In the genomic region with DNA sequence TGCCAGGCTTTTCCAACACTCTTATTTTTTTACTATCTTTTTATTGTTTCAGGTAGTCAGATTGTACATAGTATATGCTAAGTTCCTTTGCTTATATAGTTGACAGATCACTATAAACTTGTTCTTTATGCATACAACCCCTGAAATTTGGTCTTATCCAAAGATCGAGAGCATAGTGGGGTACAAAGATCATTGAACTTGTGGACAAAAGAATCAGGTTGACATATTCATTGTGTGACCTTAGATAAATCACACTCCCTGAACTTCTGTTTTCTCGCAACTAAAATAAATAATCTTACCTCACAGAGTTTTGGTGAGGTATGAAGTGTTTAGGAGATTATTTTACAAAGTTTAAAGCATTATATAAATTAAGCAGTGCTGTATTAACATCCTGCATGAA, we compare ENCODE assay signal across 35 cellular contexts. TPM values are rescaled to one million over a fixed set of nuclear protein-coding genes. Genes with fewer than 3 reads are reported as not detected.
A peak's percentile ranks its signal among the peaks of the same experiment; 100 is the strongest.
DNase-seq lines count a peak whose midpoint lies in the region; ATAC-seq, FAIRE-seq and TF ChIP-seq lines count a peak whose summit lies in the region.
"Had no signal": no experiment of that assay in that cellular context is flagged by ENCODE, and none has a peak within 500 bp of the region (broad histone marks: within the 10 kb centered on the region; RNA-seq: fewer than 3 reads in every experiment).

No MANE protein-coding gene starts in this region.

- TF ChIP-seq RAD21 in HepG2 (CRISPR knock-in tag; IDR thresholded peaks at IDR 0.05) (no peak), liver (IDR thresholded peaks at IDR 0.05) (peak in 1 of 2 donors; percentile 32)

- H3K4me3 ChIP-seq in HepG2 (replicated peaks in 1 of 3; ENCODE audit: insufficient read depth in 1 of 3, low read depth in 2 of 3, low read length in 3 of 3) (no peak overlapping the region), liver (ENCODE audit: low read depth in 1 of 3, low read length in 3 of 3) (no peak overlapping the region), right lobe of liver (no peak overlapping the region), lower leg skin (ENCODE audit: low read depth, poor library complexity, severe bottlenecking) (no peak overlapping the region)
- H3K4me3 ChIP-seq: A549; BLaER1; BLaER1 treated with 17β-estradiol and CSF1 and Interleukin-3, amounts not matched to agents 10 nM and 100 nM had no signal

- no peak for DNase-seq in left lobe of liver (ENCODE audit: low spot score)
- no peak for DNase-seq in HepG2 (ENCODE audit: low spot score)
- DNase-seq in right lobe of liver, result no peak
- DNase-seq in lower leg skin (ENCODE audit: low spot score in 2 of 2), result no peak
- DNase-seq: 8988T; ACHN; AML-193; BE2C; C1 segment of cervical spinal cord; Caco-2; Calu3; CD4-positive, alpha-beta memory T cell; CD4-positive, alpha-beta T cell; CD4-positive, CD25-positive, alpha-beta regulatory T cell; CD8-positive, alpha-beta memory T cell; CD8-positive, alpha-beta T cell; COR-L47; DMS 273 treated with DMSO at 0.1 percent for 48 hours; DMS153; DMS53; DMS79; DMS79 treated with DMSO at 0.1 percent for 48 hours; DND-41; EL had no signal

- no peak for FAIRE-seq in HepG2 (lab: Jason Lieb, UNC)
- FAIRE-seq: A204.1, D721Med had no signal

- no peak overlapping the region for H3K4me2 ChIP-seq in HepG2 (ENCODE audit: low read depth, low read length)
- H3K4me2 ChIP-seq: A549; BLaER1; BLaER1 treated with 17β-estradiol and CSF1 and Interleukin-3, amounts not matched to agents 10 nM and 100 nM had no signal

- H3K79me2 ChIP-seq in HepG2 (ENCODE audit: insufficient read depth, low read length), result peaks cover 38% of the 10 kb centered on the region

- intact Hi-C loops in HepG2 (cut with micrococcal nuclease; ENCODE audit: unreplicated experiment), result no loop called here
- intact Hi-C loops in right lobe of liver (cut with DNase I), result no loop called here
- intact Hi-C loops in lower leg skin (cut with DNase I; ENCODE audit: low total_unique reads), result no loop called here

- ATAC-seq in left lobe of liver, result peak; percentile 42
- no peak for ATAC-seq in HepG2
- peak; percentile 36 to 63 (median 40) for ATAC-seq in right lobe of liver
- ATAC-seq in GM21723 (IDR thresholded peaks at IDR 0.05; ENCODE audit: unreplicated experiment), result no peak
- no peak for ATAC-seq in HG03175 (IDR thresholded peaks at IDR 0.05; ENCODE audit: unreplicated experiment)
- ATAC-seq in HG03039 (IDR thresholded peaks at IDR 0.05; ENCODE audit: unreplicated experiment), result no peak
- ATAC-seq: A549; CD8-positive, alpha-beta T cell had no signal

- in situ Hi-C loops in HepG2 (cut with HindIII; ENCODE audit: extremely low pct_ligation_motif_present, low pct_unique_long_range_greater_than_20kb), result no loop called here

- H3K9ac ChIP-seq in HepG2 (ENCODE audit: insufficient read depth, low read depth, low read length) (no peak overlapping the region), liver (ENCODE audit: low read depth in 1 of 2, low read length in 2 of 2) (no peak overlapping the region)
- H3K9ac ChIP-seq: BLaER1; BLaER1 treated with 17β-estradiol and CSF1 and Interleukin-3, amounts not matched to agents 10 nM and 100 nM had no signal

- H3K9me3 ChIP-seq in HepG2 (ENCODE audit: low read length) (no peaks in the 10 kb centered on the region), liver (ENCODE audit: control insufficient read depth in 4 of 4, low read length in 3 of 4) (no peaks in the 10 kb centered on the region), right lobe of liver (no peaks in the 10 kb centered on the region)
- H3K9me3 ChIP-seq: A549, BE2C, Caco-2 had no signal

- no peaks in the 10 kb centered on the region for H3K27me3 ChIP-seq in HepG2 (ENCODE audit: control insufficient read depth in 1 of 2, insufficient read depth in 2 of 2, low read length in 2 of 2)
- no peaks in the 10 kb centered on the region for H3K27me3 ChIP-seq in liver (ENCODE audit: control insufficient read depth in 4 of 4, insufficient read depth in 4 of 4, low read length in 3 of 4)
- no peaks in the 10 kb centered on the region for H3K27me3 ChIP-seq in right lobe of liver
- H3K27me3 ChIP-seq: BE2C; BLaER1; BLaER1 treated with 17β-estradiol and CSF1 and Interleukin-3, amounts not matched to agents 10 nM and 100 nM had no signal

- POLR2A ChIA-PET in HepG2 (lab: Yijun Ruan, JAX), result no interaction called here

- TF ChIP-seq EP300 in HepG2 (IDR thresholded peaks at IDR 0.05; ENCODE audit: low read depth in 2 of 2, low read length in 2 of 2) (no peak), HepG2 (CRISPR knock-in tag; IDR thresholded peaks at IDR 0.05; ENCODE audit: borderline replicate concordance) (no peak)

- H4K20me1 ChIP-seq in HepG2 (ENCODE audit: insufficient read depth, low read length), result no peaks in the 10 kb centered on the region

- BruUV-seq in HepG2 (replicated peaks; lab: Mats Ljungman, UMichigan), result no TSS peak

- no peak for TF ChIP-seq POLR2A in HepG2 (IDR thresholded peaks at IDR 0.05; ENCODE audit: insufficient read depth in 1 of 2, low read depth in 2 of 2, low read length in 2 of 2)
- no peak for TF ChIP-seq POLR2A in right lobe of liver (IDR thresholded peaks at IDR 0.05)
- TF ChIP-seq POLR2A in lower leg skin (IDR thresholded peaks at IDR 0.05), result no peak

- CTCF ChIA-PET in HepG2 (lab: Yijun Ruan, JAX; ENCODE audit: low intra/inter-chr PET ratio, low total read pairs), result no interaction called here

- TF ChIP-seq CTCF in HepG2 (CRISPR knock-in tag; IDR thresholded peaks at IDR 0.05), result no peak
- TF ChIP-seq CTCF in liver (IDR thresholded peaks at IDR 0.05; ENCODE audit: low read depth, low read length, missing input control), result no peak
- TF ChIP-seq CTCF in right lobe of liver (IDR thresholded peaks at IDR 0.05), result no peak
- TF ChIP-seq CTCF in lower leg skin (IDR thresholded peaks at IDR 0.05), result no peak

- H3K36me3 ChIP-seq in HepG2 (replicated peaks in 1 of 2; ENCODE audit: control insufficient read depth in 1 of 2, insufficient read depth in 2 of 2, low read length in 2 of 2) (no peaks in the 10 kb centered on the region), liver (ENCODE audit: control insufficient read depth in 4 of 4, insufficient read depth in 3 of 4, low read depth in 1 of 4, low read length in 3 of 4) (no peaks in the 10 kb centered on the region), right lobe of liver (no peaks in the 10 kb centered on the region)
- H3K36me3 ChIP-seq: BE2C, BLaER1 had no signal

- peaks cover 42% of the 10 kb centered on the region for H3K4me1 ChIP-seq in HepG2 (ENCODE audit: insufficient read depth, low read length)
- peaks cover 1 to 44% (median 15%) of the 10 kb centered on the region in 4 donors for H3K4me1 ChIP-seq in liver (ENCODE audit: control insufficient read depth in 4 of 4, insufficient read depth in 4 of 4, low read length in 3 of 4)
- peaks cover 0 to 53% (median 4%) of the 10 kb centered on the region in 4 donors for H3K4me1 ChIP-seq in right lobe of liver
- H3K4me1 ChIP-seq: A549; BE2C; BLaER1; BLaER1 treated with 17β-estradiol and CSF1 and Interleukin-3, amounts not matched to agents 10 nM and 100 nM; Caco-2 had no signal

- H2AFZ ChIP-seq in HepG2 (ENCODE audit: low read length), result no peak overlapping the region

- H3K27ac ChIP-seq in HepG2 (ENCODE audit: extremely low read length, insufficient read depth, low read length) (no peak overlapping the region), liver (ENCODE audit: low read depth in 1 of 2, low read length in 2 of 2) (no peak overlapping the region), right lobe of liver (peak overlapping the region in 2 of 3 donors; percentile 21 to 38)
- H3K27ac ChIP-seq: 22Rv1; A549; BLaER1; BLaER1 treated with 17β-estradiol and CSF1 and Interleukin-3, amounts not matched to agents 10 nM and 100 nM; C4-2B had no signal

- 54% methylated on average over 2 of the region's 2 CpGs for WGBS in HepG2 (ENCODE audit: low lambda C conversion rate)
- 42% methylated on average over 2 of the region's 2 CpGs for WGBS in liver
- 17% methylated on average over 2 of the region's 2 CpGs for WGBS in right lobe of liver (ENCODE audit: insufficient coverage, low coverage, low lambda C conversion rate, missing lambda C conversion rate)
- WGBS in lower leg skin, 2 donors, result 96 to 99% methylated on average over 2 of the region's 2 CpGs

RNA-seq across cellular contexts. Expression of a gene that starts 22.1 kb away (rescaled TPM):
- total RNA-seq in left lobe of liver (13.8 TPM), HepG2 (2016; rRNA removed; fragmentation: Illumina TruSeq; extraction: Trizol) (30.1 and 44.8 TPM in 2 replicates), liver (10 to 100 TPM; 16.9 to 23.5 TPM), right lobe of liver (10 to 100 TPM; 11.2 to 20.9 (median 13.1) TPM), lower leg skin (10 to 100 TPM; 19.2 to 45.6 (median 32.8) TPM)
- 12.0 and 13.8 TPM in 2 replicates for total RNA-seq in HepG2 (2016; cell fraction: cytosol; rRNA removed; fragmentation: Illumina TruSeq; extraction: Trizol; ENCODE audit: low read depth)
- total RNA-seq in HepG2 (2016; cell fraction: insoluble cytoplasmic fraction; rRNA removed; fragmentation: Illumina TruSeq; extraction: Trizol), result 29.9 and 44.3 TPM in 2 replicates
- 31.0 and 38.7 TPM in 2 replicates for total RNA-seq in HepG2 (2016; cell fraction: membrane; rRNA removed; fragmentation: Illumina TruSeq; extraction: Trizol)
- 20.9 and 21.0 TPM in 2 replicates for total RNA-seq in HepG2 (2016; cell fraction: nucleus; rRNA removed; fragmentation: Illumina TruSeq; extraction: Trizol)
- polyA plus RNA-seq in HepG2 (2011; rRNA removed) (20.0 and 29.1 TPM in 2 replicates), liver (10 to 100 TPM in 1 of 2 donors, 1 to 10 TPM in 1; 7.8 to 12.2 TPM)
- polyA plus RNA-seq in HepG2 (2011; cell fraction: cytosol; rRNA removed), result 13.8 and 19.6 TPM in 2 replicates
- polyA plus RNA-seq in HepG2 (2011; cell fraction: nucleus; rRNA removed), result 3.9 and 4.8 TPM in 2 replicates
- polyA plus RNA-seq in HepG2 (2012), result 37.4 and 40.5 TPM in 2 replicates
- polyA plus RNA-seq in HepG2 (2016; cell fraction: cytosol; fragmentation: Illumina TruSeq; extraction: Trizol; ENCODE audit: low read depth), result 10.2 and 13.8 TPM in 2 replicates
- 34.0 and 36.2 TPM in 2 replicates for polyA plus RNA-seq in HepG2 (2016; cell fraction: insoluble cytoplasmic fraction; fragmentation: Illumina TruSeq; extraction: Trizol; ENCODE audit: low read depth)
- polyA plus RNA-seq in HepG2 (2016; cell fraction: membrane; fragmentation: Illumina TruSeq; extraction: Trizol; ENCODE audit: low read depth), result 20.1 and 24.9 TPM in 2 replicates
- polyA plus RNA-seq in HepG2 (2016; cell fraction: nucleus; fragmentation: Illumina TruSeq; extraction: Trizol; ENCODE audit: insufficient read depth, low read depth), result 11.7 and 17.4 TPM in 2 replicates
- polyA minus RNA-seq in HepG2 (2011; rRNA and poly(A)+ RNA removed; ENCODE audit: low replicate concordance), result 7.4 and 8.8 TPM in 2 replicates
- 42.6 and 49.1 TPM in 2 replicates for polyA minus RNA-seq in HepG2 (2011; cell fraction: cytosol; rRNA and poly(A)+ RNA removed)
- 45.6 and 48.4 TPM in 2 replicates for polyA minus RNA-seq in HepG2 (2011; cell fraction: nucleus; rRNA and poly(A)+ RNA removed)

RNA-seq across cellular contexts. Expression of a gene that starts 22.4 kb away (rescaled TPM):
- 11.8 TPM for total RNA-seq in left lobe of liver
- total RNA-seq in HepG2 (2016; rRNA removed; fragmentation: Illumina TruSeq; extraction: Trizol), result 13.5 and 19.1 TPM in 2 replicates
- 6.3 and 6.4 TPM in 2 replicates for total RNA-seq in HepG2 (2016; cell fraction: cytosol; rRNA removed; fragmentation: Illumina TruSeq; extraction: Trizol; ENCODE audit: low read depth)
- total RNA-seq in HepG2 (2016; cell fraction: insoluble cytoplasmic fraction; rRNA removed; fragmentation: Illumina TruSeq; extraction: Trizol), result 14.2 and 17.5 TPM in 2 replicates
- 4.5 and 6.0 TPM in 2 replicates for total RNA-seq in HepG2 (2016; cell fraction: membrane; rRNA removed; fragmentation: Illumina TruSeq; extraction: Trizol)
- 45.8 and 53.4 TPM in 2 replicates for total RNA-seq in HepG2 (2016; cell fraction: nucleus; rRNA removed; fragmentation: Illumina TruSeq; extraction: Trizol)
- 16.2 and 17.4 TPM in 2 replicates for polyA plus RNA-seq in HepG2 (2011; rRNA removed)
- 9.8 and 10.6 TPM in 2 replicates for polyA plus RNA-seq in HepG2 (2011; cell fraction: cytosol; rRNA removed)
- polyA plus RNA-seq in HepG2 (2011; cell fraction: nucleus; rRNA removed), result 23.1 and 29.8 TPM in 2 replicates
- polyA plus RNA-seq in HepG2 (2012), result 12.9 and 13.0 TPM in 2 replicates
- 0.15 and 0.33 TPM in 2 replicates for polyA plus RNA-seq in HepG2 (2016; cell fraction: cytosol; fragmentation: Illumina TruSeq; extraction: Trizol; ENCODE audit: low read depth)
- polyA plus RNA-seq in HepG2 (2016; cell fraction: insoluble cytoplasmic fraction; fragmentation: Illumina TruSeq; extraction: Trizol; ENCODE audit: low read depth), result 6.8 TPM in 2 replicates
- polyA plus RNA-seq in HepG2 (2016; cell fraction: membrane; fragmentation: Illumina TruSeq; extraction: Trizol; ENCODE audit: low read depth), result 0.62 and 0.66 TPM in 2 replicates
- polyA plus RNA-seq in HepG2 (2016; cell fraction: nucleus; fragmentation: Illumina TruSeq; extraction: Trizol; ENCODE audit: insufficient read depth, low read depth), result 18.9 and 19.8 TPM in 2 replicates
- polyA minus RNA-seq in HepG2 (2011; rRNA and poly(A)+ RNA removed; ENCODE audit: low replicate concordance), result 5.9 and 36.9 TPM in 2 replicates
- polyA minus RNA-seq in HepG2 (2011; cell fraction: cytosol; rRNA and poly(A)+ RNA removed), result 21.7 and 38.6 TPM in 2 replicates
- 212 and 216 TPM in 2 replicates for polyA minus RNA-seq in HepG2 (2011; cell fraction: nucleus; rRNA and poly(A)+ RNA removed)
- 10 to 100 TPM; 16.9 to 48.9 TPM for total RNA-seq in liver
- 1 to 10 TPM; 7.2 to 8.7 TPM for polyA plus RNA-seq in liver
- total RNA-seq in right lobe of liver, result 10 to 100 TPM in 5 of 6 experiments, 1 to 10 TPM in 1; 9.4 to 29.9 (median 22.8) TPM
- total RNA-seq in lower leg skin, result 1 to 10 TPM; 8.2 to 9.0 (median 8.6) TPM
- polyA plus RNA-seq: CD4-positive, CD25-positive, alpha-beta regulatory T cell; CD8-positive, alpha-beta memory T cell had no signal

Comparison
In these comparisons a context has a peak if more than half of its experiments do, and no peak if none do; other contexts are left out.
1. ATAC-seq: peak in left lobe of liver (single experiment) and right lobe of liver (4 of 4); none in HepG2 (single experiment), GM21723 (single experiment), HG03175 (single experiment) and HG03039 (single experiment).
2. H3K27ac ChIP-seq: peak in right lobe of liver (2 of 3); none in HepG2 (single experiment) and liver (0 of 2).